ENCODE assay signal across 8 cellular contexts in genomic region chr1:212699839-212700596, GRCh38. TPM values are rescaled to one million over a fixed set of nuclear protein-coding genes. Genes with fewer than 3 reads are reported as not detected.
DNase-seq lines count a peak whose midpoint lies in the region; ATAC-seq and TF ChIP-seq lines count a peak whose summit lies in the region.

A gene with protein sequence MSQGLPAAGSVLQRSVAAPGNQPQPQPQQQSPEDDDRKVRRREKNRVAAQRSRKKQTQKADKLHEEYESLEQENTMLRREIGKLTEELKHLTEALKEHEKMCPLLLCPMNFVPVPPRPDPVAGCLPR (minus strand): TSS chr1:212699840. CDS start chr1:212699762, 78 bp downstream.

- H3K4me3 ChIP-seq in WI38 (ENCODE audit: low read depth, low read length) (peak within 1 kb of the TSS; percentile 63), lower lobe of right lung (peak within 1 kb of the TSS; percentile 71)

- no peak for TF ChIP-seq CTCF in WI38 (IDR thresholded peaks at IDR 0.05; ENCODE audit: low read depth, low read length)
- TF ChIP-seq CTCF in lower lobe of right lung (IDR thresholded peaks at IDR 0.05) = no peak
- no peak for TF ChIP-seq CTCF in foreskin keratinocyte (conservative IDR thresholded peaks at IDR 0.05)

- ATAC-seq in HG03139 (IDR thresholded peaks at IDR 0.05; ENCODE audit: unreplicated experiment) = peak; percentile 28
- ATAC-seq in lower lobe of right lung = peak; percentile 66 to 69
- no peak for ATAC-seq in foreskin keratinocyte

- DNase-seq in NCI-H146 (lab: John Stamatoyannopoulos, UW) (peak; percentile 35), NCI-H146 treated with DMSO at 0.1 percent for 48 hours (lab: John Stamatoyannopoulos, UW; ENCODE audit: unreplicated experiment) (no peak), lower lobe of right lung (peak; percentile 80), foreskin keratinocyte (no peak)
- DNase-seq in central memory CD4-positive, alpha-beta T cell = peak; percentile 49
- DNase-seq in stimulated activated CD8-positive, alpha-beta memory T cell treated with anti-CD3 and anti-CD28 coated beads, Interleukin-4, amount 100 ng/mL, for 24 hours (ENCODE audit: low read depth) = peak; percentile 67

- peak within 1 kb of the TSS; percentile 73 for H3K27ac ChIP-seq in lower lobe of right lung
- H3K27ac ChIP-seq in foreskin keratinocyte = no peak within 1 kb of the TSS

- H3K27me3 ChIP-seq in lower lobe of right lung (ENCODE audit: low read depth) = no peaks in the 10 kb centered on the region
- peaks cover 94% of the 10 kb centered on the region for H3K27me3 ChIP-seq in foreskin keratinocyte

- intact Hi-C loops in lower lobe of right lung (cut with DNase I) = no loop called here

- no peaks in the 10 kb centered on the region for H3K9me3 ChIP-seq in lower lobe of right lung

- H3K36me3 ChIP-seq in lower lobe of right lung = no peaks in the 10 kb centered on the region

- H3K4me1 ChIP-seq in lower lobe of right lung = peaks cover 32% of the 10 kb centered on the region
- no peaks in the 10 kb centered on the region for H3K4me1 ChIP-seq in foreskin keratinocyte

RNA-seq across cellular contexts. Expression of the gene that starts here (rescaled TPM):
- 12.8 TPM for total RNA-seq in lower lobe of right lung
- 0.35 and 0.37 TPM in 2 replicates for total RNA-seq in foreskin keratinocyte
- polyA plus RNA-seq in foreskin keratinocyte = 0.38 and 0.53 TPM in 2 replicates

Comparison
In these comparisons a context has a peak if more than half of its experiments do, and no peak if none do; other contexts are left out.
1. RNA of the gene that starts here (total RNA-seq): 12.8 TPM in lower lobe of right lung (single experiment); 0.35 to 0.37 TPM in foreskin keratinocyte; every median in the first group is over 10 times any median in the second.
2. DNase-seq: peak in NCI-H146 (single experiment), central memory CD4-positive, alpha-beta T cell (single experiment), lower lobe of right lung (single experiment) and stimulated activated CD8-positive, alpha-beta memory T cell treated with anti-CD3 and anti-CD28 coated beads, Interleukin-4, amount 100 ng/mL, for 24 hours (single experiment); none in NCI-H146 treated with DMSO at 0.1 percent for 48 hours (single experiment) and foreskin keratinocyte (0 of 2).